Comparison of ENCODE assay signal across 38 cellular contexts in genomic region chr14:59537476-59537875, GRCh38. TPM values are rescaled to one million over a fixed set of nuclear protein-coding genes. Genes with fewer than 3 reads are reported as not detected.
"Had no signal": no experiment of that assay in that cellular context is flagged by ENCODE, and none has a peak within 500 bp of the region (broad histone marks: within the 10 kb centered on the region; RNA-seq: fewer than 3 reads in every experiment).

No MANE protein-coding gene starts in this region.

- H3K36me3 Mint-ChIP-seq: activated CD4-positive, alpha-beta memory T cell treated with anti-CD3 and anti-CD28 coated beads for 36 hours; activated naive CD4-positive, alpha-beta T cell treated with anti-CD3 and anti-CD28 coated beads, Interleukin-2, amount 50 U/mL, for 24 hours; activated naive CD8-positive, alpha-beta T cell; activated naive CD8-positive, alpha-beta T cell treated with anti-CD3 and anti-CD28 coated beads, Interleukin-2, amount 10 ng/mL, durations not matched to agents 7 days and 5 days; brain had no signal

- H3K27ac Mint-ChIP-seq: activated B cell treated with CpG ODN at 0.5 μM for 24 hours; activated CD4-positive, alpha-beta memory T cell treated with anti-CD3 and anti-CD28 coated beads for 36 hours; activated CD4-positive, alpha-beta T cell treated with anti-CD3 and anti-CD28 coated beads, Interleukin-2, amount 10 ng/mL, durations not matched to agents 24 days and 14 days; activated CD8-positive, alpha-beta T cell treated with anti-CD3 and anti-CD28 coated beads for 36 hours; activated naive CD4-positive, alpha-beta T cell treated with anti-CD3 and anti-CD28 coated beads for 36 hours; activated naive CD4-positive, alpha-beta T cell treated with anti-CD3 and anti-CD28 coated beads, Interleukin-2, amount 50 U/mL, for 24 hours; activated naive CD8-positive, alpha-beta T cell; activated naive CD8-positive, alpha-beta T cell treated with anti-CD3 and anti-CD28 coated beads, Interleukin-2, amount 10 ng/mL, durations not matched to agents 7 days and 5 days; activated naive CD8-positive, alpha-beta T cell treated with anti-CD3 and anti-CD28 coated beads, Interleukin-2, amount 50 U/mL, for 24 hours; activated T-cell treated with anti-CD3 and anti-CD28 coated beads, Interleukin-2, amount 50 U/mL, for 72 hours; activated T-helper 1 cell treated with anti-CD3 and anti-CD28 coated beads, Interleukin-12 subunit alpha, Interleukin-12 subunit beta, Interleukin-2, Interleukin-4 antibody, amounts not matched to agents 30 ng/mL and 10 ng/mL and 1 ng/mL, durations not matched to agents 14 hours and 24 hours and 36 hours; activated T-helper 17 cell treated with anti-CD3 and anti-CD28 coated beads, Interleukin-2, amount 50 U/mL, for 72 hours; brain; T-helper 1 cell treated with Interleukin-12 subunit alpha and Interleukin-12 subunit beta and Interleukin-4 antibody, amounts not matched to agents 30 μg/mL and 1 μg/mL, for 36 hours; T-helper 2 cell treated with Interferon-gamma antibody and Interleukin-4, amounts not matched to agents 5 μg/mL and 100 μg/mL, for 36 hours had no signal

- FAIRE-seq: bronchial epithelial cell, colon, TTC549 had no signal

- H3K4me1 Mint-ChIP-seq: activated CD4-positive, alpha-beta T cell treated with anti-CD3 and anti-CD28 coated beads, Interleukin-2, amount 10 ng/mL, durations not matched to agents 24 days and 14 days; activated naive CD4-positive, alpha-beta T cell treated with anti-CD3 and anti-CD28 coated beads, Interleukin-2, amount 50 U/mL, for 24 hours; activated naive CD8-positive, alpha-beta T cell treated with anti-CD3 and anti-CD28 coated beads, Interleukin-2, amount 10 ng/mL, durations not matched to agents 7 days and 5 days; activated naive CD8-positive, alpha-beta T cell treated with anti-CD3 and anti-CD28 coated beads, Interleukin-2, amount 50 U/mL, for 24 hours; activated T-helper 17 cell treated with anti-CD3 and anti-CD28 coated beads, Interleukin-2, amount 50 U/mL, for 72 hours had no signal

- H3K27me3 Mint-ChIP-seq: brain had no signal

- DNase-seq: activated B cell treated with CpG ODN at 0.5 μM for 24 hours; activated CD4-positive, alpha-beta memory T cell treated with anti-CD3 and anti-CD28 coated beads for 36 hours; activated CD4-positive, alpha-beta T cell treated with anti-CD3 and anti-CD28 coated beads for 4 hours; activated CD4-positive, alpha-beta T cell treated with anti-CD3 and anti-CD28 coated beads, Interleukin-2, amount 10 ng/mL, durations not matched to agents 24 days and 14 days; activated CD4-positive, alpha-beta T cell treated with anti-CD3 and anti-CD28 coated beads, Interleukin-2, amount 50 U/mL, for 1 hour; activated CD4-positive, alpha-beta T cell treated with anti-CD3 and anti-CD28 coated beads, Interleukin-2, amount 50 U/mL, for 4 hours; activated CD4-positive, CD25-positive, alpha-beta regulatory T cell treated with anti-CD3 and anti-CD28 coated beads, Interleukin-2, amount 50 U/mL, for 72 hours; activated CD8-positive, alpha-beta memory T cell treated with anti-CD3 and anti-CD28 coated beads, Interleukin-2, amount 50 U/mL, for 4 hours; activated CD8-positive, alpha-beta T cell treated with anti-CD3 and anti-CD28 coated beads for 36 hours; activated effector memory CD4-positive, alpha-beta T cell treated with anti-CD3 and anti-CD28 coated beads, Interleukin-2, amount 50 U/mL, for 16 hours; activated gamma-delta T cell treated with Interleukin-2 at 50 U/mL for 16 hours; activated naive CD4-positive, alpha-beta T cell; activated naive CD4-positive, alpha-beta T cell treated with anti-CD3 and anti-CD28 coated beads for 36 hours; activated naive CD8-positive, alpha-beta T cell treated with anti-CD3 and anti-CD28 coated beads, Interleukin-2, amount 10 ng/mL, durations not matched to agents 7 days and 5 days; activated naive CD8-positive, alpha-beta T cell treated with anti-CD3 and anti-CD28 coated beads, Interleukin-2, amount 50 U/mL, for 24 hours; activated T-cell treated with anti-CD3 and anti-CD28 coated beads for 4 hours; activated T-cell treated with anti-CD3 and anti-CD28 coated beads, Interleukin-2, amount 50 U/mL, for 1 hour; activated T-cell treated with anti-CD3 and anti-CD28 coated beads, Interleukin-2, amount 50 U/mL, for 4 hours; activated T-cell treated with anti-CD3 and anti-CD28 coated beads, Interleukin-2, amount 50 U/mL, for 72 hours; amygdala; anterior cingulate cortex; cerebellar nuclear complex; T-helper 1 cell; T-helper 2 cell; T-helper 9 cell had no signal

- H3K9me3 Mint-ChIP-seq: activated B cell treated with CpG ODN at 0.5 μM for 24 hours; activated CD4-positive, alpha-beta memory T cell treated with anti-CD3 and anti-CD28 coated beads for 36 hours; activated CD4-positive, alpha-beta T cell treated with anti-CD3 and anti-CD28 coated beads, Interleukin-2, amount 10 ng/mL, durations not matched to agents 24 days and 14 days; activated CD8-positive, alpha-beta T cell treated with anti-CD3 and anti-CD28 coated beads for 36 hours; activated naive CD4-positive, alpha-beta T cell treated with anti-CD3 and anti-CD28 coated beads for 36 hours; activated naive CD4-positive, alpha-beta T cell treated with anti-CD3 and anti-CD28 coated beads, Interleukin-2, amount 50 U/mL, for 24 hours; activated naive CD8-positive, alpha-beta T cell treated with anti-CD3 and anti-CD28 coated beads, Interleukin-2, amount 10 ng/mL, durations not matched to agents 7 days and 5 days; activated naive CD8-positive, alpha-beta T cell treated with anti-CD3 and anti-CD28 coated beads, Interleukin-2, amount 50 U/mL, for 24 hours; activated T-cell treated with anti-CD3 and anti-CD28 coated beads, Interleukin-2, amount 50 U/mL, for 4 hours; activated T-cell treated with anti-CD3 and anti-CD28 coated beads, Interleukin-2, amount 50 U/mL, for 72 hours; activated T-helper 1 cell treated with anti-CD3 and anti-CD28 coated beads, Interleukin-12 subunit alpha, Interleukin-12 subunit beta, Interleukin-2, Interleukin-4 antibody, amounts not matched to agents 30 ng/mL and 10 ng/mL and 1 ng/mL, durations not matched to agents 14 hours and 24 hours and 36 hours; activated T-helper 17 cell treated with anti-CD3 and anti-CD28 coated beads, Interleukin-2, amount 50 U/mL, for 72 hours; brain; T-helper 1 cell treated with Interleukin-12 subunit alpha and Interleukin-12 subunit beta and Interleukin-4 antibody, amounts not matched to agents 30 μg/mL and 1 μg/mL, for 36 hours; T-helper 2 cell treated with Interferon-gamma antibody and Interleukin-4, amounts not matched to agents 5 μg/mL and 100 μg/mL, for 36 hours had no signal

- H3K4me3 Mint-ChIP-seq: activated B cell treated with CpG ODN at 0.5 μM for 24 hours; activated CD4-positive, alpha-beta memory T cell treated with anti-CD3 and anti-CD28 coated beads for 36 hours; activated CD4-positive, alpha-beta T cell treated with anti-CD3 and anti-CD28 coated beads, Interleukin-2, amount 10 ng/mL, durations not matched to agents 24 days and 14 days; activated CD8-positive, alpha-beta T cell treated with anti-CD3 and anti-CD28 coated beads for 36 hours; activated naive CD4-positive, alpha-beta T cell treated with anti-CD3 and anti-CD28 coated beads for 36 hours; activated naive CD4-positive, alpha-beta T cell treated with anti-CD3 and anti-CD28 coated beads, Interleukin-2, amount 50 U/mL, for 24 hours; activated naive CD8-positive, alpha-beta T cell; activated naive CD8-positive, alpha-beta T cell treated with anti-CD3 and anti-CD28 coated beads, Interleukin-2, amount 10 ng/mL, durations not matched to agents 7 days and 5 days; activated naive CD8-positive, alpha-beta T cell treated with anti-CD3 and anti-CD28 coated beads, Interleukin-2, amount 50 U/mL, for 24 hours; activated T-cell treated with anti-CD3 and anti-CD28 coated beads, Interleukin-2, amount 50 U/mL, for 4 hours; activated T-cell treated with anti-CD3 and anti-CD28 coated beads, Interleukin-2, amount 50 U/mL, for 72 hours; activated T-helper 1 cell treated with anti-CD3 and anti-CD28 coated beads, Interleukin-12 subunit alpha, Interleukin-12 subunit beta, Interleukin-2, Interleukin-4 antibody, amounts not matched to agents 30 ng/mL and 10 ng/mL and 1 ng/mL, durations not matched to agents 14 hours and 24 hours and 36 hours; activated T-helper 17 cell treated with anti-CD3 and anti-CD28 coated beads, Interleukin-2, amount 50 U/mL, for 72 hours; brain; T-helper 1 cell treated with Interleukin-12 subunit alpha and Interleukin-12 subunit beta and Interleukin-4 antibody, amounts not matched to agents 30 μg/mL and 1 μg/mL, for 36 hours; T-helper 2 cell treated with Interferon-gamma antibody and Interleukin-4, amounts not matched to agents 5 μg/mL and 100 μg/mL, for 36 hours had no signal

- ATAC-seq: activated CD8-positive, alpha-beta T cell treated with anti-CD3 and anti-CD28 coated beads for 36 hours; activated naive CD8-positive, alpha-beta T cell treated with anti-CD3 and anti-CD28 coated beads, Interleukin-2, amount 50 U/mL, for 24 hours; activated T-cell treated with anti-CD3 and anti-CD28 coated beads, Interleukin-2, amount 50 U/mL, for 4 hours; activated T-cell treated with anti-CD3 and anti-CD28 coated beads, Interleukin-2, amount 50 U/mL, for 72 hours; activated T-helper 17 cell treated with anti-CD3 and anti-CD28 coated beads, Interleukin-2, amount 50 U/mL, for 72 hours had no signal

RNA-seq across cellular contexts. Expression of gene CCDC175, which starts 39.1 kb away (rescaled TPM):
- total RNA-seq: activated B cell treated with CpG ODN at 0.5 μM for 24 hours; activated CD4-positive, alpha-beta memory T cell treated with anti-CD3 and anti-CD28 coated beads for 36 hours; activated CD4-positive, alpha-beta T cell treated with anti-CD3 and anti-CD28 coated beads, Interleukin-2, amount 10 ng/mL, durations not matched to agents 24 days and 14 days; activated CD8-positive, alpha-beta memory T cell treated with anti-CD3 and anti-CD28 coated beads for 36 hours; activated CD8-positive, alpha-beta T cell treated with anti-CD3 and anti-CD28 coated beads for 36 hours; activated naive CD4-positive, alpha-beta T cell treated with anti-CD3 and anti-CD28 coated beads for 36 hours; activated naive CD8-positive, alpha-beta T cell treated with anti-CD3 and anti-CD28 coated beads, Interleukin-2, amount 10 ng/mL, durations not matched to agents 7 days and 5 days; activated T-cell treated with anti-CD3 and anti-CD28 coated beads, Interleukin-2, amount 50 U/mL, for 4 hours; activated T-cell treated with anti-CD3 and anti-CD28 coated beads, Interleukin-2, amount 50 U/mL, for 72 hours; activated T-helper 1 cell treated with anti-CD3 and anti-CD28 coated beads, Interleukin-12 subunit alpha, Interleukin-12 subunit beta, Interleukin-2, Interleukin-4 antibody, amounts not matched to agents 30 ng/mL and 10 ng/mL and 1 ng/mL, durations not matched to agents 14 hours and 24 hours and 36 hours; activated T-helper 17 cell treated with anti-CD3 and anti-CD28 coated beads, Interleukin-2, amount 50 U/mL, for 72 hours; ascending aorta; bronchial epithelial cell; cardiac muscle cell had no signal
